Comparison of ENCODE assay signal across 8 cellular contexts in genomic region chr17:17495448-17496188, GRCh38. TPM values are rescaled to one million over a fixed set of nuclear protein-coding genes. Genes with fewer than 3 reads are reported as not detected.
DNase-seq lines count a peak whose midpoint lies in the region; ATAC-seq and TF ChIP-seq lines count a peak whose summit lies in the region.

No MANE protein-coding gene starts in this region.

- peak overlapping the region; percentile 77 to 89 (median 85) for H3K27ac ChIP-seq in esophagus muscularis mucosa (replicated peaks in 1 of 4)
- peak overlapping the region; percentile 93 for H3K27ac ChIP-seq in vagina

- H3K27ac Mint-ChIP-seq in naive thymus-derived CD8-positive, alpha-beta T cell = peak overlapping the region in 4 of 10 donors; percentile 34 to 90 (median 66)

- peak; percentile 8 to 11 for ATAC-seq in naive thymus-derived CD8-positive, alpha-beta T cell
- ATAC-seq in GM21447 (IDR thresholded peaks at IDR 0.05; ENCODE audit: unreplicated experiment) (no peak), HG03095 (IDR thresholded peaks at IDR 0.05; ENCODE audit: unreplicated experiment) (no peak)

- TF ChIP-seq CTCF in esophagus muscularis mucosa (IDR thresholded peaks at IDR 0.05) (no peak), vagina (IDR thresholded peaks at IDR 0.05) (no peak)

- intact Hi-C loops in esophagus muscularis mucosa (cut with DNase I) = loop anchor here (2.0 to 10.0 kb wide), 2 partner anchors 19 to 141 kb away; partner anchors contain the start of gene MED9
- intact Hi-C loops in vagina (cut with DNase I) = loop anchor here (2.0 to 10.0 kb wide), 3 partner anchors 71 to 138 kb away; no protein-coding TSS in a partner anchor

- H3K27me3 ChIP-seq in esophagus muscularis mucosa (no peaks in the 10 kb centered on the region), vagina (no peaks in the 10 kb centered on the region)

- peaks cover 2 to 9% (median 7%) of the 10 kb centered on the region in 5 donors for H3K27me3 Mint-ChIP-seq in naive thymus-derived CD8-positive, alpha-beta T cell

- peaks cover 27 to 38% (median 31%) of the 10 kb centered on the region in 4 donors for H3K4me1 ChIP-seq in esophagus muscularis mucosa
- H3K4me1 ChIP-seq in vagina = peaks cover 34% of the 10 kb centered on the region

- H3K36me3 ChIP-seq in esophagus muscularis mucosa (peaks cover 8 to 23% (median 20%) of the 10 kb centered on the region in 4 donors), vagina (peaks cover 0 to 13% of the 10 kb centered on the region in 2 donors)

- H3K9me3 ChIP-seq in esophagus muscularis mucosa (no peaks in the 10 kb centered on the region), vagina (no peaks in the 10 kb centered on the region)

- no peak for TF ChIP-seq EP300 in esophagus muscularis mucosa (IDR thresholded peaks at IDR 0.05)

- H3K4me3 Mint-ChIP-seq in naive thymus-derived CD8-positive, alpha-beta T cell = peak overlapping the region; percentile 65 to 95 (median 85)

- peaks cover 6 to 19% (median 14%) of the 10 kb centered on the region in 4 donors for H3K4me1 Mint-ChIP-seq in naive thymus-derived CD8-positive, alpha-beta T cell

- peak overlapping the region; percentile 67 to 77 (median 70) for H3K4me3 ChIP-seq in esophagus muscularis mucosa
- H3K4me3 ChIP-seq in vagina = peak overlapping the region; percentile 64 to 72

- no peak for TF ChIP-seq POLR2A in esophagus muscularis mucosa (IDR thresholded peaks at IDR 0.05; ENCODE audit: low read depth)
- TF ChIP-seq POLR2A in vagina (IDR thresholded peaks at IDR 0.05) = no peak

- POLR2A ChIA-PET in naive thymus-derived CD8-positive, alpha-beta T cell (lab: Charles Lee) = interaction anchor here (0.6 to 2.3 kb wide), 6 partner anchors 8 to 595 kb away, joined by 3 to 15 read pairs (median 6); partner anchors contain the start of gene PEMT

- H3K36me3 Mint-ChIP-seq in naive thymus-derived CD8-positive, alpha-beta T cell = peaks cover 0 to 11% (median 0%) of the 10 kb centered on the region in 3 donors

- WGBS in esophagus muscularis mucosa = 9% methylated on average over 12 of the region's 77 CpGs

- H3K9me3 Mint-ChIP-seq in naive thymus-derived CD8-positive, alpha-beta T cell = no peaks in the 10 kb centered on the region

- peak; percentile 45 for DNase-seq in activated CD4-positive, CD25-positive, alpha-beta regulatory T cell treated with anti-CD3 and anti-CD28 coated beads, Interleukin-2, amount 50 U/mL, for 72 hours
- no peak for DNase-seq in activated CD4-positive, CD25-positive, alpha-beta regulatory T cell (lab: John Stamatoyannopoulos, UW)
- DNase-seq in activated CD4-positive, alpha-beta T cell treated with anti-CD3 and anti-CD28 coated beads, Interleukin-2, amount 50 U/mL, for 1 hour = peak; percentile 7
- DNase-seq in esophagus muscularis mucosa (ENCODE audit: extremely low spot score) = no peak
- peak in 2 of 10 donors; percentile 12 to 21 for DNase-seq in naive thymus-derived CD8-positive, alpha-beta T cell
- DNase-seq in vagina (ENCODE audit: extremely low spot score in 2 of 2) = no peak

RNA-seq across cellular contexts. Expression of gene RASD1, which starts 0.6 kb away (rescaled TPM):
- total RNA-seq in esophagus muscularis mucosa = 10 to 100 TPM in 3 of 4 donors, 1 to 10 TPM in 1; 5.0 to 17.9 (median 13.3) TPM
- 1 to 10 TPM; 2.8 to 4.2 TPM for total RNA-seq in naive thymus-derived CD8-positive, alpha-beta T cell
- under 1 TPM; 0.23 to 0.54 (median 0.35) TPM for polyA plus RNA-seq in naive thymus-derived CD8-positive, alpha-beta T cell
- total RNA-seq in vagina = 227 TPM

RNA-seq across cellular contexts. Expression of gene MED9, which starts 18.8 kb away (rescaled TPM):
- total RNA-seq in esophagus muscularis mucosa (10 to 100 TPM in 3 of 4 donors, 1 to 10 TPM in 1; 8.3 to 14.4 (median 11.4) TPM), vagina (18.9 TPM)
- 10 to 100 TPM; 19.2 to 20.4 TPM for total RNA-seq in naive thymus-derived CD8-positive, alpha-beta T cell
- polyA plus RNA-seq in naive thymus-derived CD8-positive, alpha-beta T cell = 10 to 100 TPM; 11.9 to 17.4 (median 13.7) TPM

Comparison
In these comparisons a context has a peak if more than half of its experiments do, and no peak if none do; other contexts are left out.
1. DNase-seq: peak in activated CD4-positive, CD25-positive, alpha-beta regulatory T cell treated with anti-CD3 and anti-CD28 coated beads, Interleukin-2, amount 50 U/mL, for 72 hours (single experiment) and activated CD4-positive, alpha-beta T cell treated with anti-CD3 and anti-CD28 coated beads, Interleukin-2, amount 50 U/mL, for 1 hour (single experiment); none in activated CD4-positive, CD25-positive, alpha-beta regulatory T cell (0 of 4), esophagus muscularis mucosa (single experiment) and vagina (0 of 2).
2. ATAC-seq: peak in naive thymus-derived CD8-positive, alpha-beta T cell (2 of 2); none in GM21447 (single experiment) and HG03095 (single experiment).
3. RNA of gene RASD1, which starts 0.6 kb away (total RNA-seq): 227 TPM in vagina (single experiment); 5.0 to 17.9 TPM in esophagus muscularis mucosa and 2.8 to 4.2 TPM in naive thymus-derived CD8-positive, alpha-beta T cell; every median in the first group is over 10 times any median in the second.